11 cellular contexts compared by ENCODE assay signal in genomic region chr2:18855027-18855426, GRCh38.
DNase-seq lines count a peak whose midpoint lies in the region; ATAC-seq and TF ChIP-seq lines count a peak whose summit lies in the region.
"Had no signal": no experiment of that assay in that cellular context is flagged by ENCODE, and none has a peak within 500 bp of the region (broad histone marks: within the 10 kb centered on the region; RNA-seq: fewer than 3 reads in every experiment).

No MANE protein-coding gene starts in this region.

- H3K4me1 Mint-ChIP-seq in naive thymus-derived CD8-positive, alpha-beta T cell, result peaks cover 2 to 17% (median 4%) of the 10 kb centered on the region in 4 donors

- peak; percentile 27 for ATAC-seq in GM18517 (IDR thresholded peaks at IDR 0.05; ENCODE audit: unreplicated experiment)
- ATAC-seq in HG03442 (IDR thresholded peaks at IDR 0.05; ENCODE audit: unreplicated experiment), result peak; percentile 28
- ATAC-seq in naive thymus-derived CD8-positive, alpha-beta T cell, result no peak
- ATAC-seq in HG02588 (IDR thresholded peaks at IDR 0.05; ENCODE audit: unreplicated experiment), result no peak
- ATAC-seq: activated naive CD4-positive, alpha-beta T cell treated with anti-CD3 and anti-CD28 coated beads, Interleukin-2, amount 50 U/mL, for 72 hours had no signal

- H3K27me3 Mint-ChIP-seq in naive thymus-derived CD8-positive, alpha-beta T cell, result no peaks in the 10 kb centered on the region

- no peak overlapping the region for H3K27ac Mint-ChIP-seq in naive thymus-derived CD8-positive, alpha-beta T cell
- H3K27ac Mint-ChIP-seq: activated naive CD4-positive, alpha-beta T cell treated with anti-CD3 and anti-CD28 coated beads, Interleukin-2, amount 50 U/mL, for 72 hours; T-helper 1 cell treated with Interleukin-12 subunit alpha and Interleukin-12 subunit beta and Interleukin-4 antibody, amounts not matched to agents 30 μg/mL and 1 μg/mL, for 36 hours had no signal

- no peak overlapping the region for H3K27ac ChIP-seq in osteoblast (ENCODE audit: low read depth, low read length)
- H3K27ac ChIP-seq: skin epidermis had no signal

- H3K4me1 ChIP-seq in osteoblast (ENCODE audit: insufficient read depth, low read length), result no peaks in the 10 kb centered on the region

- H3K9me3 ChIP-seq in osteoblast (ENCODE audit: low read depth, low read length), result no peaks in the 10 kb centered on the region

- H3K4me3 ChIP-seq in astrocyte of the spinal cord (ENCODE audit: low read depth, low read length), result no peak overlapping the region
- no peak overlapping the region for H3K4me3 ChIP-seq in osteoblast (ENCODE audit: insufficient read depth, low read length)
- H3K4me3 ChIP-seq: skin epidermis had no signal

- H3K9me3 Mint-ChIP-seq in naive thymus-derived CD8-positive, alpha-beta T cell, result peaks cover 0 to 23% (median 2%) of the 10 kb centered on the region in 9 donors
- H3K9me3 Mint-ChIP-seq: activated naive CD4-positive, alpha-beta T cell treated with anti-CD3 and anti-CD28 coated beads, Interleukin-2, amount 50 U/mL, for 72 hours; T-helper 1 cell treated with Interleukin-12 subunit alpha and Interleukin-12 subunit beta and Interleukin-4 antibody, amounts not matched to agents 30 μg/mL and 1 μg/mL, for 36 hours had no signal

- no peak overlapping the region for H3K4me3 Mint-ChIP-seq in naive thymus-derived CD8-positive, alpha-beta T cell
- H3K4me3 Mint-ChIP-seq: T-helper 1 cell treated with Interleukin-12 subunit alpha and Interleukin-12 subunit beta and Interleukin-4 antibody, amounts not matched to agents 30 μg/mL and 1 μg/mL, for 36 hours had no signal

- POLR2A ChIA-PET in naive thymus-derived CD8-positive, alpha-beta T cell (lab: Charles Lee), result no interaction called here

- TF ChIP-seq CTCF in astrocyte of the spinal cord (IDR thresholded peaks at IDR 0.05; ENCODE audit: low read depth, low read length) (peak; percentile 53), osteoblast (IDR thresholded peaks at IDR 0.05; ENCODE audit: extremely low read depth, low read depth, low read length) (peak; percentile 57)

- H3K27me3 ChIP-seq in osteoblast (ENCODE audit: insufficient read depth, low read length), result no peaks in the 10 kb centered on the region

- no peak overlapping the region for H3K4me2 ChIP-seq in osteoblast (ENCODE audit: insufficient read depth, low read length)

- in situ Hi-C loops in astrocyte of the spinal cord (cut with HindIII; ENCODE audit: low sequenced_read_pairs), result no loop called here

- H3K36me3 ChIP-seq in osteoblast (ENCODE audit: insufficient read depth, low read length), result no peaks in the 10 kb centered on the region

- no peaks in the 10 kb centered on the region for H4K20me1 ChIP-seq in osteoblast (ENCODE audit: insufficient read depth, low read length)

- peaks cover 0 to 5% (median 3%) of the 10 kb centered on the region in 3 donors for H3K36me3 Mint-ChIP-seq in naive thymus-derived CD8-positive, alpha-beta T cell
- H3K36me3 Mint-ChIP-seq: activated naive CD4-positive, alpha-beta T cell treated with anti-CD3 and anti-CD28 coated beads, Interleukin-2, amount 50 U/mL, for 72 hours had no signal

- H2AFZ ChIP-seq in osteoblast (ENCODE audit: low read length), result no peak overlapping the region

- H3K79me2 ChIP-seq in osteoblast (ENCODE audit: insufficient read depth, low read length), result no peaks in the 10 kb centered on the region

- DNase-seq in astrocyte of the spinal cord (ENCODE audit: low read depth, low spot score), result no peak
- DNase-seq in osteoblast (ENCODE audit: insufficient read length, low spot score, missing footprints), result no peak
- DNase-seq in cerebellar cortex (ENCODE audit: low spot score), result no peak
- DNase-seq in NCI-H1436 (lab: John Stamatoyannopoulos, UW), result no peak
- DNase-seq in naive thymus-derived CD8-positive, alpha-beta T cell, result no peak

Comparison
In these comparisons a context has a peak if more than half of its experiments do, and no peak if none do; other contexts are left out.
1. ATAC-seq: peak in GM18517 (single experiment) and HG03442 (single experiment); none in naive thymus-derived CD8-positive, alpha-beta T cell (0 of 2) and HG02588 (single experiment).